In the genomic region with DNA sequence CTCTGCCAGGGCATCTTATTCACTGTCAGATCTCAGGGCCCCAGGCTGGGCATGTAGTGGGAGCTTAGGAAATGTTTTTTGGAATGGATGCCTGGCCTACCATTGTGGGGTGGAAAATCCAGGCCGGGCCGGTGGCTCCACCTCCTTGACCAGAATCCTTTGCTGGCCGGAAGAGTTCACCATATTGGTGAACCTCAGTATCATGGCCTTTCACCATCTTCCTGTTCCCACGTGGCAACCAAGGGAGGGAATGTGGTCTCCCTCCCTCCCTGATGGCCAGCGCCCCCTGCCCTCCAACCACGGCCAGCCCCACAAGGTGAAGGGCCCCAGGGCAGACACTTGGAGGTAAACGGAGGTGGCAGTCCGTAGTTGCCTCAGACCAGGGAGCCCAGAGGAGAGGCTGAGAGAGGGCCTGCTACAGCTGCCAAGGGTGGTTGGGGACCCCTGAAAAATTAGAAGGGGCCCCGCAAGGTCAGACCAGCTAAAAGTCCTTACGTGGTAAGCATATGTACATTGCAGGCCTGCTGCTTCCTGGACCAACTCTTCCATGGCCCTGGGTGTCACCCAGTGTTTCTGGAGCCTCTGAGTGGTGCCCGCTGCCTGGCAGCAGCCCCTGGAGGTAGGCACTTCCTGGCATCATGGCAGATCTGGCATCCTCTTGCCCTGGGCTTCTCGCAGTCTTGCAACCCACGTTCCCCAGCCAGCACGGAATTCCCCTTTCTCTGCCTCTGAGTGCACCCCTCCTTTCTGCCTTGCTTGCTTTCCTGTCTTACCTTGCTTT, we compare ENCODE assay signal across 13 cellular contexts.
A peak's percentile ranks its signal among the peaks of the same experiment; 100 is the strongest.
DNase-seq lines count a peak whose midpoint lies in the region; ATAC-seq and TF ChIP-seq lines count a peak whose summit lies in the region.
"Had no signal": no experiment of that assay in that cellular context is flagged by ENCODE, and none has a peak within 500 bp of the region (broad histone marks: within the 10 kb centered on the region; RNA-seq: fewer than 3 reads in every experiment).

No MANE protein-coding gene starts in this region.

- TF ChIP-seq CTCF in nephron progenitor cell (IDR thresholded peaks at IDR 0.05): no peak

- H3K14ac ChIP-seq in mesenchymal stem cell (ENCODE audit: low read length in 2 of 2): peak overlapping the region in 1 of 2 experiments; percentile 53

- no peak overlapping the region for H3K4me2 ChIP-seq in mesenchymal stem cell (ENCODE audit: low read length, poor library complexity, severe bottlenecking)

- H3K27ac Mint-ChIP-seq in activated naive CD4-positive, alpha-beta T cell treated with anti-CD3 and anti-CD28 coated beads for 36 hours: no peak overlapping the region
- H3K27ac Mint-ChIP-seq in activated T-helper 1 cell treated with anti-CD3 and anti-CD28 coated beads, Interleukin-12 subunit alpha, Interleukin-12 subunit beta, Interleukin-2, Interleukin-4 antibody, amounts not matched to agents 30 ng/mL and 10 ng/mL and 1 ng/mL, durations not matched to agents 14 hours and 24 hours and 36 hours: peak overlapping the region; percentile 50
- no peak overlapping the region for H3K27ac Mint-ChIP-seq in nephron progenitor cell

- H3K18ac ChIP-seq in mesenchymal stem cell (ENCODE audit: low read depth in 1 of 2, low read length in 2 of 2): peak overlapping the region; percentile 23 to 59

- H3K9me3 ChIP-seq in mesenchymal stem cell (ENCODE audit: control insufficient read depth, low read length) (no peaks in the 10 kb centered on the region), subcutaneous abdominal adipose tissue (ENCODE audit: control insufficient read depth in 5 of 5, low read length in 5 of 5) (no peaks in the 10 kb centered on the region)

- no peaks in the 10 kb centered on the region for H3K27me3 ChIP-seq in mesenchymal stem cell (ENCODE audit: control insufficient read depth in 1 of 2, insufficient read depth in 1 of 2, low read length in 2 of 2)
- H3K27me3 ChIP-seq in subcutaneous abdominal adipose tissue (ENCODE audit: control insufficient read depth in 5 of 5, insufficient read depth in 4 of 5, low read length in 5 of 5): no peaks in the 10 kb centered on the region
- H3K27me3 ChIP-seq: brain microvascular endothelial cell had no signal

- no peak overlapping the region for H3K4me3 Mint-ChIP-seq in activated naive CD4-positive, alpha-beta T cell treated with anti-CD3 and anti-CD28 coated beads for 36 hours
- H3K4me3 Mint-ChIP-seq in activated T-helper 1 cell treated with anti-CD3 and anti-CD28 coated beads, Interleukin-12 subunit alpha, Interleukin-12 subunit beta, Interleukin-2, Interleukin-4 antibody, amounts not matched to agents 30 ng/mL and 10 ng/mL and 1 ng/mL, durations not matched to agents 14 hours and 24 hours and 36 hours: no peak overlapping the region
- H3K4me3 Mint-ChIP-seq in nephron progenitor cell: no peak overlapping the region

- H4K8ac ChIP-seq in mesenchymal stem cell (ENCODE audit: low read length): peak overlapping the region; percentile 56

- peak; percentile 52 for DNase-seq in activated naive CD4-positive, alpha-beta T cell treated with anti-CD3 and anti-CD28 coated beads for 36 hours
- DNase-seq in activated naive CD4-positive, alpha-beta T cell (lab: John Stamatoyannopoulos, UW): no peak
- DNase-seq in activated T-helper 1 cell treated with anti-CD3 and anti-CD28 coated beads, Interleukin-12 subunit alpha, Interleukin-12 subunit beta, Interleukin-2, Interleukin-4 antibody, amounts not matched to agents 30 ng/mL and 10 ng/mL and 1 ng/mL, durations not matched to agents 14 hours and 24 hours and 36 hours (ENCODE audit: low spot score): no peak
- DNase-seq in mesenchymal stem cell: no peak
- DNase-seq in nephron progenitor cell: no peak
- DNase-seq: activated CD8-positive, alpha-beta memory T cell treated with anti-CD3 and anti-CD28 coated beads, Interleukin-2, amount 50 U/mL, for 48 hours; AML-193; brain microvascular endothelial cell; KBM-7; NCI-H2081 treated with DMSO at 0.1 percent for 48 hours had no signal

- intact Hi-C loops in activated naive CD4-positive, alpha-beta T cell treated with anti-CD3 and anti-CD28 coated beads for 36 hours (cut with micrococcal nuclease): no loop called here
- intact Hi-C loops in activated T-helper 1 cell treated with anti-CD3 and anti-CD28 coated beads, Interleukin-12 subunit alpha, Interleukin-12 subunit beta, Interleukin-2, Interleukin-4 antibody, amounts not matched to agents 30 ng/mL and 10 ng/mL and 1 ng/mL, durations not matched to agents 14 hours and 24 hours and 36 hours (cut with micrococcal nuclease): no loop called here

- no peaks in the 10 kb centered on the region for H3K36me3 Mint-ChIP-seq in activated naive CD4-positive, alpha-beta T cell treated with anti-CD3 and anti-CD28 coated beads for 36 hours (ENCODE audit: low read depth)
- no peaks in the 10 kb centered on the region for H3K36me3 Mint-ChIP-seq in activated T-helper 1 cell treated with anti-CD3 and anti-CD28 coated beads, Interleukin-12 subunit alpha, Interleukin-12 subunit beta, Interleukin-2, Interleukin-4 antibody, amounts not matched to agents 30 ng/mL and 10 ng/mL and 1 ng/mL, durations not matched to agents 14 hours and 24 hours and 36 hours (ENCODE audit: low read depth)
- no peaks in the 10 kb centered on the region for H3K36me3 Mint-ChIP-seq in nephron progenitor cell (ENCODE audit: low read depth)

- H2AFZ ChIP-seq in mesenchymal stem cell (ENCODE audit: low read depth, low read length): peak overlapping the region; percentile 10

- peak overlapping the region; percentile 29 for H2BK15ac ChIP-seq in mesenchymal stem cell (ENCODE audit: low read depth, poor library complexity, severe bottlenecking)

- H3K23ac ChIP-seq in mesenchymal stem cell (ENCODE audit: low read length in 2 of 2): no peak overlapping the region

- ATAC-seq in GM21786 (IDR thresholded peaks at IDR 0.05; ENCODE audit: unreplicated experiment): no peak
- ATAC-seq in HG02571 (IDR thresholded peaks at IDR 0.05; ENCODE audit: unreplicated experiment): no peak

- peaks cover 7% of the 10 kb centered on the region for H3K79me1 ChIP-seq in mesenchymal stem cell (replicated peaks; ENCODE audit: low read length, poor library complexity, severe bottlenecking)

- CTCF ChIA-PET in activated naive CD4-positive, alpha-beta T cell treated with anti-CD3 and anti-CD28 coated beads for 36 hours (lab: Charles Lee): interaction anchor here (0.9 to 1.2 kb wide), 2 partner anchors 12 to 25 kb away, joined by 4 read pairs; no protein-coding TSS in a partner anchor

- peak overlapping the region; percentile 11 for H2AK5ac ChIP-seq in mesenchymal stem cell (ENCODE audit: low read length, severe bottlenecking)

- no peak overlapping the region for H2BK120ac ChIP-seq in mesenchymal stem cell (ENCODE audit: low read depth, low read length)

- H3K4me1 ChIP-seq in mesenchymal stem cell (ENCODE audit: control insufficient read depth, insufficient read depth, low read depth, low read length) (peaks cover 36% of the 10 kb centered on the region), subcutaneous abdominal adipose tissue (ENCODE audit: control insufficient read depth in 5 of 5, insufficient read depth in 5 of 5, low read length in 5 of 5) (peaks cover 27 to 89% (median 64%) of the 10 kb centered on the region in 5 donors)

- WGBS in mesenchymal stem cell: 92% methylated on average over 14 of the region's 14 CpGs

- H3K27ac ChIP-seq in mesenchymal stem cell (ENCODE audit: low read length, poor library complexity, severe bottlenecking) (no peak overlapping the region), subcutaneous abdominal adipose tissue (ENCODE audit: low read depth, low read length) (peak overlapping the region; percentile 84)
- H3K27ac ChIP-seq: brain microvascular endothelial cell had no signal

- H3K36me3 ChIP-seq in mesenchymal stem cell (ENCODE audit: control insufficient read depth in 1 of 2, insufficient read depth in 2 of 2, low read depth in 1 of 2, low read length in 2 of 2) (no peaks in the 10 kb centered on the region), subcutaneous abdominal adipose tissue (ENCODE audit: control insufficient read depth in 5 of 5, insufficient read depth in 5 of 5, low read length in 5 of 5) (no peaks in the 10 kb centered on the region)
- H3K36me3 ChIP-seq: brain microvascular endothelial cell had no signal

- peaks cover 2% of the 10 kb centered on the region for H3K27me3 Mint-ChIP-seq in activated naive CD4-positive, alpha-beta T cell treated with anti-CD3 and anti-CD28 coated beads for 36 hours (ENCODE audit: low read depth)
- H3K27me3 Mint-ChIP-seq in activated T-helper 1 cell treated with anti-CD3 and anti-CD28 coated beads, Interleukin-12 subunit alpha, Interleukin-12 subunit beta, Interleukin-2, Interleukin-4 antibody, amounts not matched to agents 30 ng/mL and 10 ng/mL and 1 ng/mL, durations not matched to agents 14 hours and 24 hours and 36 hours (ENCODE audit: insufficient read depth): peaks cover 2% of the 10 kb centered on the region
- H3K27me3 Mint-ChIP-seq in nephron progenitor cell (ENCODE audit: low read depth, poor library complexity): peaks cover 3% of the 10 kb centered on the region

- peaks cover 38% of the 10 kb centered on the region for H3K4me1 Mint-ChIP-seq in activated naive CD4-positive, alpha-beta T cell treated with anti-CD3 and anti-CD28 coated beads for 36 hours (ENCODE audit: low read depth)
- H3K4me1 Mint-ChIP-seq in activated T-helper 1 cell treated with anti-CD3 and anti-CD28 coated beads, Interleukin-12 subunit alpha, Interleukin-12 subunit beta, Interleukin-2, Interleukin-4 antibody, amounts not matched to agents 30 ng/mL and 10 ng/mL and 1 ng/mL, durations not matched to agents 14 hours and 24 hours and 36 hours (ENCODE audit: low read depth): peaks cover 57% of the 10 kb centered on the region
- H3K4me1 Mint-ChIP-seq in nephron progenitor cell: peaks cover 68% of the 10 kb centered on the region

- peak overlapping the region; percentile 37 to 71 for H3K4ac ChIP-seq in mesenchymal stem cell (ENCODE audit: low read depth in 1 of 2, low read length in 2 of 2)

- H3K9me3 Mint-ChIP-seq in activated naive CD4-positive, alpha-beta T cell treated with anti-CD3 and anti-CD28 coated beads for 36 hours: no peaks in the 10 kb centered on the region
- H3K9me3 Mint-ChIP-seq in activated T-helper 1 cell treated with anti-CD3 and anti-CD28 coated beads, Interleukin-12 subunit alpha, Interleukin-12 subunit beta, Interleukin-2, Interleukin-4 antibody, amounts not matched to agents 30 ng/mL and 10 ng/mL and 1 ng/mL, durations not matched to agents 14 hours and 24 hours and 36 hours: no peaks in the 10 kb centered on the region
- no peaks in the 10 kb centered on the region for H3K9me3 Mint-ChIP-seq in nephron progenitor cell

- peak overlapping the region; percentile 6 to 96 for H2BK12ac ChIP-seq in mesenchymal stem cell (ENCODE audit: low read length in 2 of 2)

- H3K9ac ChIP-seq in mesenchymal stem cell (ENCODE audit: low read length) (peak overlapping the region; percentile 78), subcutaneous abdominal adipose tissue (ENCODE audit: low read length in 5 of 5) (no peak overlapping the region)

- peak overlapping the region; percentile 77 for H4K91ac ChIP-seq in mesenchymal stem cell (ENCODE audit: low read length)

- no peak overlapping the region for H2BK5ac ChIP-seq in mesenchymal stem cell (ENCODE audit: low read depth, low read length, poor library complexity, severe bottlenecking)

- H3K4me3 ChIP-seq in mesenchymal stem cell (ENCODE audit: insufficient read depth in 1 of 2, low read depth in 1 of 2, low read length in 2 of 2) (no peak overlapping the region), subcutaneous abdominal adipose tissue (ENCODE audit: low read depth in 1 of 5, low read length in 5 of 5) (no peak overlapping the region)
